Comparison of ENCODE assay signal across 10 cellular contexts in genomic region chr2:66494708-66495107, GRCh38. TPM values are rescaled to one million over a fixed set of nuclear protein-coding genes. Genes with fewer than 3 reads are reported as not detected.
A peak's percentile ranks its signal among the peaks of the same experiment; 100 is the strongest.
DNase-seq lines count a peak whose midpoint lies in the region; ATAC-seq and TF ChIP-seq lines count a peak whose summit lies in the region.
"Had no signal": no experiment of that assay in that cellular context is flagged by ENCODE, and none has a peak within 500 bp of the region (broad histone marks: within the 10 kb centered on the region; RNA-seq: fewer than 3 reads in every experiment).

No MANE protein-coding gene starts in this region.

- CTCF ChIA-PET in mammary epithelial cell (lab: Charles Lee; ENCODE audit: low non-redundant PET): no interaction called here

- no peak for TF ChIP-seq POLR2A in upper lobe of left lung (IDR thresholded peaks at IDR 0.05)

- ATAC-seq in left lung: peak; percentile 67
- peak in 1 of 2 donors; percentile 62 for ATAC-seq in upper lobe of left lung (ENCODE audit: low FRiP score in 2 of 2)
- ATAC-seq in naive thymus-derived CD8-positive, alpha-beta T cell: no peak
- no peak for ATAC-seq in GM19023 (IDR thresholded peaks at IDR 0.05; ENCODE audit: unreplicated experiment)
- ATAC-seq in HG02798 (IDR thresholded peaks at IDR 0.05; ENCODE audit: poor library complexity, unreplicated experiment): no peak

- no peak for TF ChIP-seq CTCF in LNCaP clone FGC (IDR thresholded peaks at IDR 0.05; ENCODE audit: control insufficient read depth, extremely low read depth, insufficient read depth)
- TF ChIP-seq CTCF in mammary epithelial cell (conservative IDR thresholded peaks at IDR 0.05 in 1 of 2, IDR thresholded peaks at IDR 0.05 in 1 of 2; ENCODE audit: extremely low read depth in 1 of 2, insufficient read depth in 1 of 2, low read depth in 1 of 2, low read length in 2 of 2): no peak
- no peak for TF ChIP-seq CTCF in left lung (IDR thresholded peaks at IDR 0.05)
- TF ChIP-seq CTCF in upper lobe of left lung (IDR thresholded peaks at IDR 0.05): no peak
- TF ChIP-seq CTCF in smooth muscle cell (IDR thresholded peaks at IDR 0.05; ENCODE audit: borderline replicate concordance, insufficient read depth, poor library complexity, severe bottlenecking): no peak

- H3K27ac ChIP-seq in mammary epithelial cell (ENCODE audit: insufficient read depth, low read depth, low read length) (no peak overlapping the region), left lung (peak overlapping the region; percentile 26 to 68), upper lobe of left lung (peak overlapping the region; percentile 8 to 78 (median 44)), smooth muscle cell (ENCODE audit: low read depth) (no peak overlapping the region)

- H3K4me3 ChIP-seq in LNCaP clone FGC (ENCODE audit: low read depth, low read length): no peak overlapping the region
- H3K4me3 ChIP-seq in mammary epithelial cell (replicated peaks in 1 of 3; ENCODE audit: insufficient read depth in 1 of 3, low read depth in 2 of 3, low read length in 3 of 3): no peak overlapping the region
- no peak overlapping the region for H3K4me3 ChIP-seq in left lung
- no peak overlapping the region for H3K4me3 ChIP-seq in upper lobe of left lung
- no peak overlapping the region for H3K4me3 ChIP-seq in smooth muscle cell

- in situ Hi-C loops in mammary epithelial cell (cut with MboI; ENCODE audit: low sequenced_read_pairs in 2 of 2): loop anchor here in 1 of 2 donors (10.0 kb wide), 1 partner anchor 60 kb away; the partner anchor contains the start of gene MEIS1

- POLR2A ChIA-PET in naive thymus-derived CD8-positive, alpha-beta T cell (lab: Charles Lee): no interaction called here

- no TSS peak for BruUV-seq in mammary epithelial cell (replicated peaks; lab: Mats Ljungman, UMichigan)

- peaks cover 0 to 15% (median 3%) of the 10 kb centered on the region in 5 donors for H3K27me3 Mint-ChIP-seq in naive thymus-derived CD8-positive, alpha-beta T cell

- H3K4me1 Mint-ChIP-seq in naive thymus-derived CD8-positive, alpha-beta T cell: no peaks in the 10 kb centered on the region

- H3K4me1 ChIP-seq in mammary epithelial cell (ENCODE audit: insufficient read depth, low read length) (peaks cover 21% of the 10 kb centered on the region), left lung (peaks cover 43 to 69% of the 10 kb centered on the region in 2 donors), upper lobe of left lung (peaks cover 43 to 71% (median 58%) of the 10 kb centered on the region in 4 donors), smooth muscle cell (ENCODE audit: low read depth) (peaks cover 50% of the 10 kb centered on the region)

- DNase-seq in LNCaP clone FGC (ENCODE audit: low read depth) (peak; percentile 40), mammary epithelial cell (peak; percentile 33), left lung (peak in 1 of 2 donors; percentile 41), upper lobe of left lung (peak in 1 of 2 donors; percentile 68), smooth muscle cell (lab: John Stamatoyannopoulos, UW; ENCODE audit: unreplicated experiment) (no peak)
- no peak for DNase-seq in naive thymus-derived CD8-positive, alpha-beta T cell
- DNase-seq: NCI-H510A treated with DMSO at 0.1 percent for 48 hours, nucleus accumbens had no signal

- WGBS in mammary epithelial cell (ENCODE audit: low coverage, missing lambda C conversion rate): 57% methylated on average over 6 of the region's 6 CpGs
- WGBS in upper lobe of left lung, 2 donors: 29 to 31% methylated on average over 6 of the region's 6 CpGs
- WGBS in smooth muscle cell (ENCODE audit: low lambda C conversion rate): 68% methylated on average over 6 of the region's 6 CpGs

- no peak overlapping the region for H3K27ac Mint-ChIP-seq in naive thymus-derived CD8-positive, alpha-beta T cell

- intact Hi-C loops in mammary epithelial cell (cut with micrococcal nuclease): loop anchor here (2.0 kb wide), 1 partner anchor 60 kb away; the partner anchor contains the start of gene MEIS1
- intact Hi-C loops in left lung (cut with DNase I): no loop called here

- H3K27me3 ChIP-seq in mammary epithelial cell (ENCODE audit: insufficient read depth, low read length): no peaks in the 10 kb centered on the region
- no peaks in the 10 kb centered on the region for H3K27me3 ChIP-seq in left lung
- H3K27me3 ChIP-seq in upper lobe of left lung: no peaks in the 10 kb centered on the region
- no peaks in the 10 kb centered on the region for H3K27me3 ChIP-seq in smooth muscle cell (ENCODE audit: low read depth)

- H3K9ac ChIP-seq in mammary epithelial cell (ENCODE audit: insufficient read depth, low read length) (no peak overlapping the region), smooth muscle cell (ENCODE audit: low read depth) (no peak overlapping the region)

- peaks cover 0 to 10% (median 0%) of the 10 kb centered on the region in 9 donors for H3K9me3 Mint-ChIP-seq in naive thymus-derived CD8-positive, alpha-beta T cell

- H3K79me2 ChIP-seq in mammary epithelial cell (ENCODE audit: insufficient read depth, low read length): no peaks in the 10 kb centered on the region
- H3K79me2 ChIP-seq in smooth muscle cell (ENCODE audit: low read depth): no peaks in the 10 kb centered on the region

- no peaks in the 10 kb centered on the region for H3K36me3 Mint-ChIP-seq in naive thymus-derived CD8-positive, alpha-beta T cell

- H2AFZ ChIP-seq in mammary epithelial cell (ENCODE audit: low read depth, low read length) (no peak overlapping the region), smooth muscle cell (ENCODE audit: low read depth) (no peak overlapping the region)

- dilution Hi-C loops in mammary epithelial cell (cut with HindIII; ENCODE audit: low sequenced_read_pairs): no loop called here

- no peak for TF ChIP-seq EP300 in upper lobe of left lung (IDR thresholded peaks at IDR 0.05)

- H3K36me3 ChIP-seq in mammary epithelial cell (ENCODE audit: insufficient read depth, low read length): no peaks in the 10 kb centered on the region
- H3K36me3 ChIP-seq in left lung: no peaks in the 10 kb centered on the region
- peaks cover 0 to 3% (median 0%) of the 10 kb centered on the region in 4 donors for H3K36me3 ChIP-seq in upper lobe of left lung
- H3K36me3 ChIP-seq in smooth muscle cell (ENCODE audit: low read depth): no peaks in the 10 kb centered on the region

- no peak overlapping the region for H3K4me3 Mint-ChIP-seq in naive thymus-derived CD8-positive, alpha-beta T cell

- H3K4me2 ChIP-seq in mammary epithelial cell (ENCODE audit: insufficient read depth, low read depth, low read length) (no peak overlapping the region), smooth muscle cell (no peak overlapping the region)

- no peaks in the 10 kb centered on the region for H4K20me1 ChIP-seq in mammary epithelial cell (ENCODE audit: insufficient read depth, low read length)
- no peaks in the 10 kb centered on the region for H4K20me1 ChIP-seq in smooth muscle cell (ENCODE audit: low read depth)

- peaks cover 6% of the 10 kb centered on the region for H3F3A ChIP-seq in smooth muscle cell (ENCODE audit: low read depth)

- H3K9me3 ChIP-seq in mammary epithelial cell (replicated peaks; ENCODE audit: insufficient read depth, low read length) (no peaks in the 10 kb centered on the region), left lung (no peaks in the 10 kb centered on the region), upper lobe of left lung (no peaks in the 10 kb centered on the region), smooth muscle cell (replicated peaks; ENCODE audit: low read depth) (no peaks in the 10 kb centered on the region)

RNA-seq across cellular contexts. Expression of gene MEIS1, which starts 59.8 kb away (rescaled TPM):
- total RNA-seq in mammary epithelial cell: 1 to 10 TPM; 4.3 to 4.4 TPM
- polyA plus RNA-seq in mammary epithelial cell: 2.0 TPM
- polyA minus RNA-seq in mammary epithelial cell: 8.0 TPM
- 10 to 100 TPM; 54.3 to 57.6 TPM for total RNA-seq in left lung
- 10 to 100 TPM; 23.1 to 43.9 (median 30.0) TPM for total RNA-seq in upper lobe of left lung
- 14.6 and 15.6 TPM in 2 replicates for total RNA-seq in smooth muscle cell
- 15.8 and 18.1 TPM in 2 replicates for polyA plus RNA-seq in smooth muscle cell
- not detected for total RNA-seq in naive thymus-derived CD8-positive, alpha-beta T cell
- polyA plus RNA-seq in naive thymus-derived CD8-positive, alpha-beta T cell: not detected

Comparison
In these comparisons a context has a peak if more than half of its experiments do, and no peak if none do; other contexts are left out.
1. DNase-seq: peak in LNCaP clone FGC (single experiment) and mammary epithelial cell (single experiment); none in smooth muscle cell (single experiment) and naive thymus-derived CD8-positive, alpha-beta T cell (0 of 10).
2. H3K27ac ChIP-seq: peak in left lung (2 of 2) and upper lobe of left lung (4 of 4); none in mammary epithelial cell (single experiment) and smooth muscle cell (single experiment).
3. RNA of gene MEIS1, which starts 59.8 kb away (total RNA-seq): 54.3 to 57.6 TPM in left lung, 23.1 to 43.9 TPM in upper lobe of left lung, 14.6 to 15.6 TPM in smooth muscle cell and 4.3 to 4.4 TPM in mammary epithelial cell; not detected in naive thymus-derived CD8-positive, alpha-beta T cell; every median in the first group is over 4 times any median in the second.